1 cellular context compared by ENCODE assay signal in genomic region chr15:44728576-44729393, GRCh38.
A peak's percentile ranks its signal among the peaks of the same experiment; 100 is the strongest.
TF ChIP-seq lines count a peak whose summit lies in the region.

No MANE protein-coding gene starts in this region.

TF ChIP-seq in HepG2, 621 proteins besides CTCF, POLR2A, EP300 and RAD21 (continued from another document and continues in another):
- no peak for TF ChIP-seq ZNF7 (CRISPR knock-in tag; IDR thresholded peaks at IDR 0.05)
- TF ChIP-seq ZNF441 (CRISPR knock-in tag; IDR thresholded peaks at IDR 0.05; ENCODE audit: borderline replicate concordance) = 0 out of 2 replicates have a peak, but pooled peaks have one; percentile 17
- no peak for TF ChIP-seq HNRNPK (IDR thresholded peaks at IDR 0.05; ENCODE audit: low read depth, low read length, poor library complexity, severe bottlenecking)
- TF ChIP-seq KAT8 (CRISPR knock-in tag; IDR thresholded peaks at IDR 0.05) = peak; percentile 74; the same call in 1 of the 2 replicates
- peak; percentile 65 for TF ChIP-seq IRF2 (CRISPR knock-in tag; IDR thresholded peaks at IDR 0.05)
- TF ChIP-seq PAF1 (CRISPR knock-in tag; IDR thresholded peaks at IDR 0.05) = no peak
- no peak for TF ChIP-seq ZNF180 (CRISPR knock-in tag; IDR thresholded peaks at IDR 0.05; ENCODE audit: borderline replicate concordance, low read depth)
- TF ChIP-seq ZNF644 (CRISPR knock-in tag; IDR thresholded peaks at IDR 0.05; ENCODE audit: low read depth) = no peak
- TF ChIP-seq ARID3A (IDR thresholded peaks at IDR 0.05; ENCODE audit: low read depth, low read length) = peak; percentile 64; the same call in 1 of the 2 replicates
- TF ChIP-seq E2F1 (CRISPR knock-in tag; IDR thresholded peaks at IDR 0.05) = no peak
- peak in 1 of 2 experiments; percentile 21; a peak in 1 of 4 replicates for TF ChIP-seq ATF4 (CRISPR knock-in tag; IDR thresholded peaks at IDR 0.05)
- TF ChIP-seq HMGA1 (CRISPR knock-in tag; conservative IDR thresholded peaks at IDR 0.05) = no peak
- 0 out of 2 replicates have a peak, but pooled peaks have one; percentile 23 for TF ChIP-seq PCBP1 (IDR thresholded peaks at IDR 0.05; ENCODE audit: borderline replicate concordance, low read depth, low read length)
- no peak; the same call in 1 of the 2 replicates for TF ChIP-seq ETV6 (CRISPR knock-in tag; conservative IDR thresholded peaks at IDR 0.05)
- no peak; the same call in 1 of the 2 replicates for TF ChIP-seq NR0B2 (CRISPR knock-in tag; IDR thresholded peaks at IDR 0.05)
- no peak for TF ChIP-seq ZBTB14 (CRISPR knock-in tag; IDR thresholded peaks at IDR 0.05)
- TF ChIP-seq ZBTB21 (CRISPR knock-in tag; IDR thresholded peaks at IDR 0.05) = peak; percentile 70
- TF ChIP-seq RFX5 (IDR thresholded peaks at IDR 0.05; ENCODE audit: low read depth, low read length) = peak; percentile 99
- peak; percentile 55 for TF ChIP-seq IKZF5 (CRISPR knock-in tag; IDR thresholded peaks at IDR 0.05)
- no peak for TF ChIP-seq WIZ (CRISPR knock-in tag; IDR thresholded peaks at IDR 0.05)
- no peak for TF ChIP-seq ZNF772 (CRISPR knock-in tag; IDR thresholded peaks at IDR 0.05)
- TF ChIP-seq ZNF256 (CRISPR knock-in tag; conservative IDR thresholded peaks at IDR 0.05) = no peak
- TF ChIP-seq ZNF816 (CRISPR knock-in tag; IDR thresholded peaks at IDR 0.05; ENCODE audit: borderline replicate concordance) = no peak
- no peak for TF ChIP-seq SMAD9 (CRISPR knock-in tag; IDR thresholded peaks at IDR 0.05)
- TF ChIP-seq ZNF879 (CRISPR knock-in tag; IDR thresholded peaks at IDR 0.05) = no peak
- TF ChIP-seq NFIC (IDR thresholded peaks at IDR 0.05; ENCODE audit: low read length) = no peak
- TF ChIP-seq TOPORS (CRISPR knock-in tag; IDR thresholded peaks at IDR 0.05) = no peak
- TF ChIP-seq RCOR2 (CRISPR knock-in tag; IDR thresholded peaks at IDR 0.05) = 0 out of 2 replicates have a peak, but pooled peaks have one; percentile 26
- TF ChIP-seq MYPOP (CRISPR knock-in tag; IDR thresholded peaks at IDR 0.05) = peak; percentile 68; the same call in 1 of the 2 replicates
- no peak for TF ChIP-seq ATAD3A (CRISPR knock-in tag; IDR thresholded peaks at IDR 0.05)
- TF ChIP-seq ZBTB3 (CRISPR knock-in tag; IDR thresholded peaks at IDR 0.05; ENCODE audit: borderline replicate concordance, low read depth) = no peak
- no peak for TF ChIP-seq SNAPC2 (CRISPR knock-in tag; IDR thresholded peaks at IDR 0.05)
- peak; percentile 30; the same call in 1 of the 2 replicates for TF ChIP-seq PITX1 (CRISPR knock-in tag; IDR thresholded peaks at IDR 0.05)
- no peak for TF ChIP-seq BRF2 (CRISPR knock-in tag; IDR thresholded peaks at IDR 0.05)
- no peak for TF ChIP-seq NR2F6 (IDR thresholded peaks at IDR 0.05)
- TF ChIP-seq NR2F6 (CRISPR knock-in tag; IDR thresholded peaks at IDR 0.05) = peak; percentile 76
- no peak for TF ChIP-seq NCOA5 (CRISPR knock-in tag; IDR thresholded peaks at IDR 0.05)
- TF ChIP-seq SIX1 (CRISPR knock-in tag; IDR thresholded peaks at IDR 0.05; ENCODE audit: borderline replicate concordance) = no peak
- TF ChIP-seq ARID5B (CRISPR knock-in tag; IDR thresholded peaks at IDR 0.05) = peak; percentile 21; the same call in 1 of the 2 replicates
- TF ChIP-seq ZUFSP (CRISPR knock-in tag; IDR thresholded peaks at IDR 0.05; ENCODE audit: borderline replicate concordance) = no peak
- no peak for TF ChIP-seq ZNF513 (CRISPR knock-in tag; conservative IDR thresholded peaks at IDR 0.05)
- no peak for TF ChIP-seq TOE1 (CRISPR knock-in tag; IDR thresholded peaks at IDR 0.05)
- peak; percentile 7; the same call in 1 of the 2 replicates for TF ChIP-seq KDM2A (CRISPR knock-in tag; IDR thresholded peaks at IDR 0.05; ENCODE audit: borderline replicate concordance, low read depth)
- TF ChIP-seq ZNF274 (CRISPR knock-in tag; IDR thresholded peaks at IDR 0.05) = peak; percentile 56; the same call in 1 of the 2 replicates
- no peak for TF ChIP-seq SMYD3 (CRISPR knock-in tag; IDR thresholded peaks at IDR 0.05)
- TF ChIP-seq BHLHE40 (IDR thresholded peaks at IDR 0.05; ENCODE audit: low read length) = no peak
- TF ChIP-seq ZNF552 (CRISPR knock-in tag; IDR thresholded peaks at IDR 0.05; ENCODE audit: borderline replicate concordance) = no peak
- TF ChIP-seq GLMP (CRISPR knock-in tag; IDR thresholded peaks at IDR 0.05; ENCODE audit: borderline replicate concordance) = no peak
- TF ChIP-seq MYNN (CRISPR knock-in tag; IDR thresholded peaks at IDR 0.05; ENCODE audit: low read depth) = no peak
- no peak for TF ChIP-seq POLR2AphosphoS2 (IDR thresholded peaks at IDR 0.05; ENCODE audit: low read depth, low read length)
- peak in 1 of 2 experiments; percentile 70; a peak in 2 of 4 replicates for TF ChIP-seq KLF16 (CRISPR knock-in tag; IDR thresholded peaks at IDR 0.05)
- TF ChIP-seq ZNF672 (CRISPR knock-in tag; IDR thresholded peaks at IDR 0.05) = no peak
